Comparison of ENCODE assay signal across 8 cellular contexts in the genomic region with DNA sequence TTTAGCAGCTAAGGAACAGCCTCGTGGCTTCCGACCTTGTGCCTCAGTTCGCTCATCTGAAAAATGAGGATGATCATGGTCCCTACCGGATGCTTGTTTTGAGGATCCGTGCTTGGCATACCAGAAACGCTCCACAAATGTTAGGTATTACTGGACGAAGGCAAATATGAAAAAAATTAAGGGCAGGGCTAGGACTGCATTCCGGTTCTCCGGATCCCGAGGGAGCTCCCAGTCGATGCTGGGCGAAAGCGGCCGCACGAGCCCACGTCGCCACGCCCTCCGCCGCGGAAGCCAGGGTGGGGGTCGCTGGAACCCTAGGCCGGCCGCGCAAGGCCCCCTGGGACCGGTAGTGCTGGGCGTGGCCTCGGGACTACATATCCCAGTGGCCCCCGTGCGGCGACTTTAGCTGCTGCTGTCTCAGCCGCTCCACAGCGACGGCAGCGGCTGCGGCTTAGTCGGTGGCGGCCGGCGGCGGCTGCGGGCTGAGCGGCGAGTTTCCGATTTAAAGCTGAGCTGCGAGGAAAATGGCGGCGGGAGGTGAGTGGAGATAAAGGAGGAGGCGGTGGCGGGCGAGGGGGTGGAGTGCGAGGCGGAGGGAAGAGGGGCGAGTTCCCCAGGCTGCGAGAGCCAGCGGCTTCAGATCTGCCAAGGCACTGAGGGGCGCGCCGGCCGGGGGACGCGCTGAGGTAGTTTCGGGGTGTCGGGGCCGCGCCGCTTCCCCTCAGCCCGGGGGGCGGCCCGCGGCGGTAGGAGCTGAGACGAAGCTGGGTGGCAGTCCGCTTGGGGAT. TPM values are rescaled to one million over a fixed set of nuclear protein-coding genes. Genes with fewer than 3 reads are reported as not detected.
A peak's percentile ranks its signal among the peaks of the same experiment; 100 is the strongest.
DNase-seq lines count a peak whose midpoint lies in the region; TF ChIP-seq lines count a peak whose summit lies in the region.

Gene NCOA3 (plus strand): TSS at position 405 of the 788 bp plus-strand sequence. CDS start 120,361 bp downstream, outside the sequence.

- H3K4me3 ChIP-seq in HEK293 (ENCODE audit: low read depth, low read length): peak within 1 kb of the TSS; percentile 97
- H3K4me3 ChIP-seq in NB4 (ENCODE audit: low read depth, low read length): peak within 1 kb of the TSS; percentile 95

- TF ChIP-seq POLR2A in NB4 (IDR thresholded peaks at IDR 0.05; ENCODE audit: extremely low read depth, insufficient read length): peak; percentile 93

- POLR2A ChIA-PET in HEK293 (lab: Yijun Ruan, JAX): interaction anchor here (0.5 to 2.7 kb wide), 25 partner anchors 9 to 1549 kb away, joined by 3 to 27 read pairs (median 4); partner anchors contain the start of gene ZMYND8

- H3K36me3 Mint-ChIP-seq in activated naive CD4-positive, alpha-beta T cell treated with anti-CD3 and anti-CD28 coated beads for 36 hours (ENCODE audit: low read depth): peaks cover 4% of the 10 kb centered on the region

- peak; percentile 71 for DNase-seq in GM04503 (ENCODE audit: low read depth)
- DNase-seq in NB4 (ENCODE audit: low read depth): peak; percentile 98
- peak; percentile 98 for DNase-seq in SK-N-DZ (ENCODE audit: low spot score)
- peak; percentile 96 for DNase-seq in activated naive CD4-positive, alpha-beta T cell treated with anti-CD3 and anti-CD28 coated beads for 36 hours
- peak; percentile 89 for DNase-seq in globus pallidus (ENCODE audit: low spot score)
- peak in 55 of 56 donors; percentile 58 to 96 (median 88) for DNase-seq in nucleus accumbens (lab: John Stamatoyannopoulos, UW)
- DNase-seq in superior temporal gyrus (ENCODE audit: extremely low spot score): peak; percentile 91

- H3K4me1 ChIP-seq in HEK293 (ENCODE audit: control insufficient read depth, insufficient read depth, low read length): peaks cover 6% of the 10 kb centered on the region

- no peaks in the 10 kb centered on the region for H3K36me3 ChIP-seq in HEK293 (ENCODE audit: control insufficient read depth in 2 of 2, insufficient read depth in 1 of 2, low read length in 2 of 2)

- H3K4me1 Mint-ChIP-seq in activated naive CD4-positive, alpha-beta T cell treated with anti-CD3 and anti-CD28 coated beads for 36 hours (ENCODE audit: low read depth): peaks cover 52% of the 10 kb centered on the region

- peak within 1 kb of the TSS; percentile 95 for H3K27ac Mint-ChIP-seq in activated naive CD4-positive, alpha-beta T cell treated with anti-CD3 and anti-CD28 coated beads for 36 hours

- TF ChIP-seq CTCF in HEK293 (tag by site-specific recombination; IDR thresholded peaks at IDR 0.05) (peak; percentile 92), NB4 (IDR thresholded peaks at IDR 0.05; ENCODE audit: low read depth, low read length) (peak; percentile 3)

- intact Hi-C loops in activated naive CD4-positive, alpha-beta T cell treated with anti-CD3 and anti-CD28 coated beads for 36 hours (cut with micrococcal nuclease): loop anchor here (1.0 to 10.0 kb wide), 6 partner anchors 8 to 1776 kb away; partner anchors contain the start of genes ZMYND8 and ZNFX1

- peak within 1 kb of the TSS; percentile 97 for H3K4me3 Mint-ChIP-seq in activated naive CD4-positive, alpha-beta T cell treated with anti-CD3 and anti-CD28 coated beads for 36 hours

- no peaks in the 10 kb centered on the region for H3K9me3 ChIP-seq in HEK293 (ENCODE audit: control insufficient read depth, insufficient read depth, low read depth, low read length)

- H3K27me3 Mint-ChIP-seq in activated naive CD4-positive, alpha-beta T cell treated with anti-CD3 and anti-CD28 coated beads for 36 hours (ENCODE audit: low read depth): no peaks in the 10 kb centered on the region

- CTCF ChIA-PET in HEK293 (lab: Yijun Ruan, JAX): interaction anchor here (0.5 to 2.9 kb wide), 10 partner anchors 8 to 1119 kb away, joined by 3 to 9 read pairs (median 4); no protein-coding TSS in a partner anchor
- CTCF ChIA-PET in activated naive CD4-positive, alpha-beta T cell treated with anti-CD3 and anti-CD28 coated beads for 36 hours (lab: Charles Lee): interaction anchor here (0.5 to 2.5 kb wide), 9 partner anchors 9 to 228 kb away, joined by 3 to 8 read pairs (median 5); no protein-coding TSS in a partner anchor

- no peaks in the 10 kb centered on the region for H3K9me3 Mint-ChIP-seq in activated naive CD4-positive, alpha-beta T cell treated with anti-CD3 and anti-CD28 coated beads for 36 hours

- peak within 1 kb of the TSS; percentile 90 for H3K27ac ChIP-seq in HEK293 (ENCODE audit: extremely low read depth, low read depth, low read length)

TF ChIP-seq in HEK293, 187 proteins besides CTCF, POLR2A, EP300 and RAD21 (continues in another document):
- TF ChIP-seq ZBTB17 (tag by site-specific recombination; IDR thresholded peaks at IDR 0.05) (peak; percentile 91), ZNF544 (tag by site-specific recombination; IDR thresholded peaks at IDR 0.05) (no peak), ZNF501 (tag by site-specific recombination; IDR thresholded peaks at IDR 0.05) (peak; percentile 70), HOXD13 (CRISPR knock-in tag; IDR thresholded peaks at IDR 0.05; ENCODE audit: borderline replicate concordance) (no peak), ZNF449 (tag by site-specific recombination; IDR thresholded peaks at IDR 0.05) (no peak), ZNF624 (tag by site-specific recombination; IDR thresholded peaks at IDR 0.05) (no peak), ZNF600 (tag by site-specific recombination; IDR thresholded peaks at IDR 0.05) (peak; percentile 5), SP2 (tag by site-specific recombination; IDR thresholded peaks at IDR 0.05) (no peak), ZSCAN18 (tag by site-specific recombination; IDR thresholded peaks at IDR 0.05) (no peak), GLIS1 (tag by site-specific recombination; IDR thresholded peaks at IDR 0.05) (peak; percentile 67), RBAK (tag by site-specific recombination; IDR thresholded peaks at IDR 0.05) (no peak), ZNF354C (tag by site-specific recombination; IDR thresholded peaks at IDR 0.05; ENCODE audit: borderline replicate concordance, low read depth) (no peak), KLF17 (tag by site-specific recombination; IDR thresholded peaks at IDR 0.05) (peak; percentile 87), ZNF184 (tag by site-specific recombination; IDR thresholded peaks at IDR 0.05) (no peak), ZNF423 (tag by site-specific recombination; IDR thresholded peaks at IDR 0.05) (no peak), ZNF175 (tag by site-specific recombination; IDR thresholded peaks at IDR 0.05) (no peak)
- TF ChIP-seq, protein P1, sequence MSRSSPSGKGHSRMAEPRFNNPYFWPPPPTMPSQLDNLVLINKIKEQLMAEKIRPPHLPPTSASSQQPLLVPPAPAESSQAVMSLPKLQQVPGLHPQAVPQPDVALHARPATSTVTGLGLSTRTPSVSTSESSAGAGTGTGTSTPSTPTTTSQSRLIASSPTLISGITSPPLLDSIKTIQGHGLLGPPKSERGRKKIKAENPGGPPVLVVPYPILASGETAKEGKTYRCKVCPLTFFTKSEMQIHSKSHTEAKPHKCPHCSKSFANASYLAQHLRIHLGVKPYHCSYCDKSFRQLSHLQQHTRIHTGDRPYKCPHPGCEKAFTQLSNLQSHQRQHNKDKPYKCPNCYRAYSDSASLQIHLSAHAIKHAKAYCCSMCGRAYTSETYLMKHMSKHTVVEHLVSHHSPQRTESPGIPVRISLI (tag by site-specific recombination; IDR thresholded peaks at IDR 0.05): peak; percentile 36; the same call in 1 of the 2 replicates

RNA-seq across cellular contexts. Expression of gene NCOA3, which starts in this region (rescaled TPM):
- polyA plus RNA-seq in SK-N-DZ (2014; cell fraction: cytosol; rRNA removed): 8.1 and 9.0 TPM in 2 replicates
- polyA plus RNA-seq in SK-N-DZ (2014; cell fraction: nucleus; rRNA removed): 8.2 and 14.9 TPM in 2 replicates
- total RNA-seq in activated naive CD4-positive, alpha-beta T cell treated with anti-CD3 and anti-CD28 coated beads for 36 hours: 10 to 100 TPM; 48.3 to 53.2 TPM

Comparison
In these comparisons a context has a peak if more than half of its experiments do, and no peak if none do; other contexts are left out.
1. Peak in every context shown above with its lines: DNase-seq, H3K4me3 ChIP-seq and H3K27ac ChIP-seq.